ENCODE assay signal across 1 cellular context in genomic region chr13:100751826-100752225, GRCh38.
TF ChIP-seq lines count a peak whose summit lies in the region.

No MANE protein-coding gene starts in this region.

TF ChIP-seq in SK-N-SH, 30 proteins besides CTCF, POLR2A, EP300 and RAD21 (continued from another document):
- no peak for TF ChIP-seq ZBTB33 (IDR thresholded peaks at IDR 0.05; ENCODE audit: borderline replicate concordance, low read depth)
- no peak for TF ChIP-seq YY1 (IDR thresholded peaks at IDR 0.05; ENCODE audit: low read depth)
- TF ChIP-seq CHD2 (IDR thresholded peaks at IDR 0.05; ENCODE audit: low read length, partially characterized antibody): no peak
- TF ChIP-seq SMC3 (IDR thresholded peaks at IDR 0.05; ENCODE audit: low read depth, low read length): no peak
